ENCODE assay signal across 25 cellular contexts in genomic region chr4:122707503-122707902, GRCh38. TPM values are rescaled to one million over a fixed set of nuclear protein-coding genes. Genes with fewer than 3 reads are reported as not detected.
DNase-seq lines count a peak whose midpoint lies in the region; ATAC-seq, FAIRE-seq and TF ChIP-seq lines count a peak whose summit lies in the region.
"Had no signal": no experiment of that assay in that cellular context is flagged by ENCODE, and none has a peak within 500 bp of the region (broad histone marks: within the 10 kb centered on the region; RNA-seq: fewer than 3 reads in every experiment).

No MANE protein-coding gene starts in this region.

- peaks cover 4% of the 10 kb centered on the region for H3K4me1 ChIP-seq in mesenchymal stem cell (ENCODE audit: control insufficient read depth, insufficient read depth, low read depth, low read length)

- no peak overlapping the region for H3K14ac ChIP-seq in mesenchymal stem cell (ENCODE audit: low read length in 2 of 2)

- no peak overlapping the region for H3K4ac ChIP-seq in mesenchymal stem cell (ENCODE audit: low read depth in 1 of 2, low read length in 2 of 2)

- no peak overlapping the region for H4K91ac ChIP-seq in mesenchymal stem cell (ENCODE audit: low read length)

- TF ChIP-seq CTCF in natural killer cell (IDR thresholded peaks at IDR 0.05): no peak

- H3K18ac ChIP-seq in mesenchymal stem cell (ENCODE audit: low read depth in 1 of 2, low read length in 2 of 2): no peak overlapping the region

- H3K4me3 Mint-ChIP-seq in activated T-cell treated with anti-CD3 and anti-CD28 coated beads, Interleukin-2, amount 50 U/mL, for 24 hours: peak overlapping the region; percentile 58
- peak overlapping the region; percentile 59 for H3K4me3 Mint-ChIP-seq in natural killer cell treated with Interleukin-12 subunit alpha and Interleukin-12 subunit beta and Interleukin-15 and Interleukin-18, amount 100 ng/mL, for 72 hours
- no peak overlapping the region for H3K4me3 Mint-ChIP-seq in natural killer cell
- H3K4me3 Mint-ChIP-seq in activated CD4-positive, alpha-beta memory T cell treated with anti-CD3 and anti-CD28 coated beads, Interleukin-2, amount 10 ng/mL, durations not matched to agents 7 days and 5 days: no peak overlapping the region
- H3K4me3 Mint-ChIP-seq: HFFc6 had no signal

- no peak overlapping the region for H3K27ac ChIP-seq in mesenchymal stem cell (ENCODE audit: low read length, poor library complexity, severe bottlenecking)
- H3K27ac ChIP-seq: GM23248 had no signal

- peaks cover 80% of the 10 kb centered on the region for H3K4me1 Mint-ChIP-seq in activated T-cell treated with anti-CD3 and anti-CD28 coated beads, Interleukin-2, amount 50 U/mL, for 24 hours (ENCODE audit: low read depth)
- H3K4me1 Mint-ChIP-seq in natural killer cell treated with Interleukin-12 subunit alpha and Interleukin-12 subunit beta and Interleukin-15 and Interleukin-18, amount 100 ng/mL, for 72 hours (ENCODE audit: low read depth in 2 of 2): peaks cover 6 to 47% of the 10 kb centered on the region in 2 donors
- no peaks in the 10 kb centered on the region for H3K4me1 Mint-ChIP-seq in natural killer cell
- peaks cover 62% of the 10 kb centered on the region for H3K4me1 Mint-ChIP-seq in activated CD4-positive, alpha-beta memory T cell treated with anti-CD3 and anti-CD28 coated beads, Interleukin-2, amount 10 ng/mL, durations not matched to agents 7 days and 5 days

- no peak overlapping the region for H3K23ac ChIP-seq in mesenchymal stem cell (ENCODE audit: low read length in 2 of 2)

- no peak overlapping the region for H2BK12ac ChIP-seq in mesenchymal stem cell (ENCODE audit: low read length in 2 of 2)

- no peak overlapping the region for H2BK5ac ChIP-seq in mesenchymal stem cell (ENCODE audit: low read depth, low read length, poor library complexity, severe bottlenecking)

- CTCF ChIA-PET in activated CD4-positive, alpha-beta memory T cell treated with anti-CD3 and anti-CD28 coated beads, Interleukin-2, amount 10 ng/mL, durations not matched to agents 7 days and 5 days (lab: Charles Lee): interaction anchor here (0.9 kb wide), 1 partner anchor 91 kb away, joined by 4 read pairs; no protein-coding TSS in a partner anchor

- no peak overlapping the region for H3K4me3 ChIP-seq in mesenchymal stem cell (ENCODE audit: insufficient read depth in 1 of 2, low read depth in 1 of 2, low read length in 2 of 2)
- H3K4me3 ChIP-seq: GM23248, HAP-1, K562 had no signal

- no peak for TF ChIP-seq POLR2A in GM12891 (IDR thresholded peaks at IDR 0.05; ENCODE audit: low read depth, low read length)

- H2BK120ac ChIP-seq in mesenchymal stem cell (ENCODE audit: low read depth, low read length): no peak overlapping the region

- H2AFZ ChIP-seq in mesenchymal stem cell (ENCODE audit: low read depth, low read length): no peak overlapping the region
- H2AFZ ChIP-seq: GM23248 had no signal

- no peaks in the 10 kb centered on the region for H3K27me3 ChIP-seq in mesenchymal stem cell (ENCODE audit: control insufficient read depth in 1 of 2, insufficient read depth in 1 of 2, low read length in 2 of 2)

- WGBS in mesenchymal stem cell: 89% methylated on average over 4 of the region's 4 CpGs

- H3K9me3 ChIP-seq in mesenchymal stem cell (ENCODE audit: control insufficient read depth, low read length): no peaks in the 10 kb centered on the region
- H3K9me3 ChIP-seq: HAP-1 had no signal

- peaks cover 3% of the 10 kb centered on the region for H3K36me3 Mint-ChIP-seq in activated T-cell treated with anti-CD3 and anti-CD28 coated beads, Interleukin-2, amount 50 U/mL, for 24 hours (ENCODE audit: low read depth)
- peaks cover 8% of the 10 kb centered on the region for H3K36me3 Mint-ChIP-seq in natural killer cell treated with Interleukin-12 subunit alpha and Interleukin-12 subunit beta and Interleukin-15 and Interleukin-18, amount 100 ng/mL, for 72 hours
- no peaks in the 10 kb centered on the region for H3K36me3 Mint-ChIP-seq in natural killer cell
- peaks cover 7% of the 10 kb centered on the region for H3K36me3 Mint-ChIP-seq in activated CD4-positive, alpha-beta memory T cell treated with anti-CD3 and anti-CD28 coated beads, Interleukin-2, amount 10 ng/mL, durations not matched to agents 7 days and 5 days (ENCODE audit: low read depth)
- H3K36me3 Mint-ChIP-seq: CD4-positive, alpha-beta memory T cell had no signal

- H2BK15ac ChIP-seq in mesenchymal stem cell (ENCODE audit: low read depth, poor library complexity, severe bottlenecking): no peak overlapping the region

- DNase-seq in activated T-cell treated with anti-CD3 and anti-CD28 coated beads, Interleukin-2, amount 50 U/mL, for 24 hours: no peak
- DNase-seq in activated T-cell treated with anti-CD3 and anti-CD28 coated beads, Interleukin-2, amount 50 U/mL, for 1 hour: no peak
- DNase-seq in natural killer cell treated with Interleukin-12 subunit alpha and Interleukin-12 subunit beta and Interleukin-15 and Interleukin-18, amount 100 ng/mL, for 72 hours (ENCODE audit: low spot score): no peak
- DNase-seq in natural killer cell (no peak), mesenchymal stem cell (no peak), GM12891 (ENCODE audit: insufficient read length, low spot score) (no peak), NCI-H187 treated with DMSO at 0.1 percent for 48 hours (lab: John Stamatoyannopoulos, UW) (no peak)
- DNase-seq in activated CD4-positive, alpha-beta memory T cell treated with anti-CD3 and anti-CD28 coated beads, Interleukin-2, amount 10 ng/mL, durations not matched to agents 7 days and 5 days: no peak
- DNase-seq: C1 segment of cervical spinal cord; CD4-positive, alpha-beta memory T cell; COR-L47; DMS53; GM23248; HFFc6; MV-4-11; NCI-H1105; NCI-H1436 treated with DMSO at 0.1 percent for 48 hours; NCI-H1930; NCI-H2107; NCI-H524 treated with DMSO at 0.1 percent for 48 hours; NCI-H774 had no signal

- no peak for ATAC-seq in natural killer cell treated with Interleukin-12 subunit alpha and Interleukin-12 subunit beta and Interleukin-15 and Interleukin-18, amount 100 ng/mL, for 72 hours
- ATAC-seq in natural killer cell: no peak
- ATAC-seq: K562 had no signal

- peak overlapping the region; percentile 42 for H3K27ac Mint-ChIP-seq in activated T-cell treated with anti-CD3 and anti-CD28 coated beads, Interleukin-2, amount 50 U/mL, for 24 hours
- H3K27ac Mint-ChIP-seq in natural killer cell treated with Interleukin-12 subunit alpha and Interleukin-12 subunit beta and Interleukin-15 and Interleukin-18, amount 100 ng/mL, for 72 hours: peak overlapping the region in 1 of 2 donors; percentile 70
- no peak overlapping the region for H3K27ac Mint-ChIP-seq in natural killer cell
- peak overlapping the region; percentile 71 for H3K27ac Mint-ChIP-seq in activated CD4-positive, alpha-beta memory T cell treated with anti-CD3 and anti-CD28 coated beads, Interleukin-2, amount 10 ng/mL, durations not matched to agents 7 days and 5 days
- H3K27ac Mint-ChIP-seq: HFFc6 had no signal

- H3K4me2 ChIP-seq in mesenchymal stem cell (ENCODE audit: low read length, poor library complexity, severe bottlenecking): no peak overlapping the region

- no peaks in the 10 kb centered on the region for H3K79me1 ChIP-seq in mesenchymal stem cell (replicated peaks; ENCODE audit: low read length, poor library complexity, severe bottlenecking)

- POLR2A ChIA-PET in activated CD4-positive, alpha-beta memory T cell treated with anti-CD3 and anti-CD28 coated beads, Interleukin-2, amount 10 ng/mL, durations not matched to agents 7 days and 5 days (lab: Charles Lee): interaction anchor here (0.7 kb wide), 1 partner anchor 11 kb away, joined by 3 read pairs; no protein-coding TSS in a partner anchor

- H4K8ac ChIP-seq in mesenchymal stem cell (ENCODE audit: low read length): no peak overlapping the region

- H3K9ac ChIP-seq in mesenchymal stem cell (ENCODE audit: low read length): no peak overlapping the region
- H3K9ac ChIP-seq: GM23248 had no signal

- intact Hi-C loops in natural killer cell (cut with micrococcal nuclease): no loop called here

- H3K9me3 Mint-ChIP-seq in activated T-cell treated with anti-CD3 and anti-CD28 coated beads, Interleukin-2, amount 50 U/mL, for 24 hours: peaks cover 8% of the 10 kb centered on the region
- peaks cover 2% of the 10 kb centered on the region for H3K9me3 Mint-ChIP-seq in natural killer cell treated with Interleukin-12 subunit alpha and Interleukin-12 subunit beta and Interleukin-15 and Interleukin-18, amount 100 ng/mL, for 72 hours
- H3K9me3 Mint-ChIP-seq in natural killer cell: no peaks in the 10 kb centered on the region
- H3K9me3 Mint-ChIP-seq in activated CD4-positive, alpha-beta memory T cell treated with anti-CD3 and anti-CD28 coated beads, Interleukin-2, amount 10 ng/mL, durations not matched to agents 7 days and 5 days: no peaks in the 10 kb centered on the region
- H3K9me3 Mint-ChIP-seq: CD4-positive, alpha-beta memory T cell; HFFc6 had no signal

- H3K36me3 ChIP-seq in mesenchymal stem cell (ENCODE audit: control insufficient read depth in 1 of 2, insufficient read depth in 2 of 2, low read depth in 1 of 2, low read length in 2 of 2): peaks cover 0 to 3% of the 10 kb centered on the region in 2 experiments
- H3K36me3 ChIP-seq: HAP-1 had no signal

- no peak for FAIRE-seq in GM12891 (lab: Jason Lieb, UNC)
- FAIRE-seq: HTR-8/SVneo, K562, RCC 7860 had no signal

- no peaks in the 10 kb centered on the region for H3K27me3 Mint-ChIP-seq in activated T-cell treated with anti-CD3 and anti-CD28 coated beads, Interleukin-2, amount 50 U/mL, for 24 hours
- H3K27me3 Mint-ChIP-seq in natural killer cell treated with Interleukin-12 subunit alpha and Interleukin-12 subunit beta and Interleukin-15 and Interleukin-18, amount 100 ng/mL, for 72 hours: peaks cover 22% of the 10 kb centered on the region in 2 donors
- H3K27me3 Mint-ChIP-seq in natural killer cell (ENCODE audit: low read depth in 2 of 2): peaks cover 9 to 35% of the 10 kb centered on the region in 2 donors
- peaks cover 5% of the 10 kb centered on the region for H3K27me3 Mint-ChIP-seq in activated CD4-positive, alpha-beta memory T cell treated with anti-CD3 and anti-CD28 coated beads, Interleukin-2, amount 10 ng/mL, durations not matched to agents 7 days and 5 days

- peak overlapping the region; percentile 59 for H2AK5ac ChIP-seq in mesenchymal stem cell (ENCODE audit: low read length, severe bottlenecking)

TF ChIP-seq in GM12891, 5 proteins besides CTCF, POLR2A, EP300 and RAD21 (continues in another document):
- no peak for TF ChIP-seq TAF1 (IDR thresholded peaks at IDR 0.05; ENCODE audit: low read depth, low read length)
- TF ChIP-seq SPI1 (IDR thresholded peaks at IDR 0.05; ENCODE audit: low read depth, low read length): no peak
- no peak for TF ChIP-seq POLR2AphosphoS5 (IDR thresholded peaks at IDR 0.05; ENCODE audit: low read depth, low read length)
- no peak for TF ChIP-seq POU2F2 (IDR thresholded peaks at IDR 0.05; ENCODE audit: low read depth, low read length)

RNA-seq across cellular contexts. Expression of gene BBS12, which starts 25.0 kb away (rescaled TPM):
- 1 to 10 TPM; 1.0 to 2.2 TPM for total RNA-seq in natural killer cell treated with Interleukin-12 subunit alpha and Interleukin-12 subunit beta and Interleukin-15 and Interleukin-18, amount 100 ng/mL, for 72 hours
- total RNA-seq in natural killer cell: 1 to 10 TPM in 2 of 3 donors, under 1 TPM in 1; 0.85 to 1.9 (median 1.8) TPM
- total RNA-seq in activated CD4-positive, alpha-beta memory T cell treated with anti-CD3 and anti-CD28 coated beads, Interleukin-2, amount 10 ng/mL, durations not matched to agents 7 days and 5 days: 1 to 10 TPM; 3.7 to 5.0 TPM
- polyA plus RNA-seq in mesenchymal stem cell (2013, experiment 1 of 2): 3.6 TPM
- polyA plus RNA-seq in mesenchymal stem cell (2013, experiment 2 of 2): 3.7 TPM
- polyA plus RNA-seq in GM12891 (2012; ENCODE audit: low read depth, missing spikeins): 0.37 TPM

Comparison
In these comparisons a context has a peak if more than half of its experiments do, and no peak if none do; other contexts are left out.
1. H3K4me3 Mint-ChIP-seq: peak in activated T-cell treated with anti-CD3 and anti-CD28 coated beads, Interleukin-2, amount 50 U/mL, for 24 hours (single experiment) and natural killer cell treated with Interleukin-12 subunit alpha and Interleukin-12 subunit beta and Interleukin-15 and Interleukin-18, amount 100 ng/mL, for 72 hours (single experiment); none in natural killer cell (single experiment) and activated CD4-positive, alpha-beta memory T cell treated with anti-CD3 and anti-CD28 coated beads, Interleukin-2, amount 10 ng/mL, durations not matched to agents 7 days and 5 days (single experiment).
2. H3K27ac Mint-ChIP-seq: peak in activated T-cell treated with anti-CD3 and anti-CD28 coated beads, Interleukin-2, amount 50 U/mL, for 24 hours (single experiment) and activated CD4-positive, alpha-beta memory T cell treated with anti-CD3 and anti-CD28 coated beads, Interleukin-2, amount 10 ng/mL, durations not matched to agents 7 days and 5 days (single experiment); none in natural killer cell (0 of 2).